Comparison of ENCODE assay signal across 30 cellular contexts in genomic region chr13:68467160-68467559, GRCh38.
"Had no signal": no experiment of that assay in that cellular context is flagged by ENCODE, and none has a peak within 500 bp of the region (broad histone marks: within the 10 kb centered on the region; RNA-seq: fewer than 3 reads in every experiment).

No MANE protein-coding gene starts in this region.

- H3K4me1 ChIP-seq: SJSA1 had no signal

- H3K4me2 ChIP-seq: KMS-11, PC-9, SK-N-SH had no signal

- H3K27ac Mint-ChIP-seq: IgD-negative memory B cell; T-cell; T-helper 1 cell treated with Interleukin-12 subunit alpha and Interleukin-12 subunit beta and Interleukin-4 antibody, amounts not matched to agents 30 μg/mL and 1 μg/mL, for 36 hours had no signal

- H2AFZ ChIP-seq: PC-9 had no signal

- H3K36me3 Mint-ChIP-seq: T-cell had no signal

- H3K4me1 Mint-ChIP-seq: IgD-negative memory B cell, T-cell had no signal

- H3K27ac ChIP-seq: HL-60, KMS-11, PC-9, SJSA1 had no signal

- H3K27me3 ChIP-seq: SJSA1 had no signal

- DNase-seq: MV-4-11; NCI-H1048; NCI-H1105; NCI-H1417; NCI-H1436 treated with DMSO at 0.1 percent for 48 hours; NCI-H1694; NCI-H187 treated with DMSO at 0.1 percent for 48 hours; NCI-H2081 treated with DMSO at 0.1 percent for 48 hours; NCI-H2171; NCI-H226; NCI-H446; NCI-H510A; NCI-H524 treated with DMSO at 0.1 percent for 48 hours; NCI-H69; NCI-H774; NK-92 treated with Interleukin-12 subunit alpha and Interleukin-12 subunit beta, amount 100 ng/mL, for 24 hours; OCI-M1; PC-9; Right ventricle myocardium superior; RPMI8226; SIG-M5; SK-N-SH; SW 1271; T-cell had no signal

- H3K36me3 ChIP-seq: SJSA1 had no signal

- H3K4me3 Mint-ChIP-seq: IgD-negative memory B cell; T-cell; T-helper 1 cell treated with Interleukin-12 subunit alpha and Interleukin-12 subunit beta and Interleukin-4 antibody, amounts not matched to agents 30 μg/mL and 1 μg/mL, for 36 hours had no signal

- H3K9me3 ChIP-seq: SJSA1, SK-N-SH had no signal

- H3K9ac ChIP-seq: KMS-11, SK-N-SH had no signal

- ATAC-seq: K562, T-cell had no signal

- H3K27me3 Mint-ChIP-seq: IgD-negative memory B cell, T-cell had no signal

- H3K4me3 ChIP-seq: K562, PC-9, SJSA1 had no signal
